Comparison of ENCODE assay signal across 21 cellular contexts in the genomic region with DNA sequence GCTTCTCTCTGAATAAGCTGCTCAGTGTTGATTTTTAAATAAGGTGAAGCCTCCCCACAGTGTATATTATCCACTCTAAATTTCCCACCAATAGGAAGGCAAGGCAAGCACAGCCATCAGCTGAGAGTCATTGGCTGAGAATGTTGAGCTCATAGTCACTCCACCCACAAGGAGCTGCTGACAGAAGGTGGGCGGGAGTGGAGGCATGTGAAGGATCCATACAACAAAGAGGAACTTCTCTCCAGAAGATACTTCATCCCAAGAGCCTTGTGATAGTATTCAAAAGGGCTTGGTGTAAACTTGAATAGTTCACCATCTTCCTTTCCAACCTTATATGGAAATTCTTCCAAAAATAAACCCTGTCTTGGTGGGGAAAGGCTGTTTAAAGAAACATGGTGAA. TPM values are rescaled to one million over a fixed set of nuclear protein-coding genes. Genes with fewer than 3 reads are reported as not detected.
DNase-seq lines count a peak whose midpoint lies in the region; ATAC-seq, FAIRE-seq and TF ChIP-seq lines count a peak whose summit lies in the region.
"Had no signal": no experiment of that assay in that cellular context is flagged by ENCODE, and none has a peak within 500 bp of the region (broad histone marks: within the 10 kb centered on the region; RNA-seq: fewer than 3 reads in every experiment).

No MANE protein-coding gene starts in this region.

- H3K27me3 Mint-ChIP-seq in astrocyte (ENCODE audit: low read depth, unreplicated experiment): no peaks in the 10 kb centered on the region
- H3K27me3 Mint-ChIP-seq: activated CD8-positive, alpha-beta memory T cell treated with anti-CD3 and anti-CD28 coated beads, Interleukin-2, amount 10 ng/mL, durations not matched to agents 7 days and 5 days had no signal

- H3K4me2 ChIP-seq in IMR-90 (ENCODE audit: low read depth, low read length) (no peak overlapping the region), astrocyte (ENCODE audit: low read length) (peak overlapping the region; percentile 19)

- no peak for TF ChIP-seq POLR2A in IMR-90 (IDR thresholded peaks at IDR 0.05; ENCODE audit: low read depth, low read length)

- no peaks in the 10 kb centered on the region for H3K79me2 ChIP-seq in astrocyte (ENCODE audit: insufficient read depth, low read length)

- no peak for TF ChIP-seq RAD21 in IMR-90 (IDR thresholded peaks at IDR 0.05; ENCODE audit: low read length)

- H3K27ac ChIP-seq in IMR-90 (ENCODE audit: insufficient read depth, low read length) (no peak overlapping the region), astrocyte (ENCODE audit: low read depth, low read length) (peak overlapping the region; percentile 44), tibial artery (no peak overlapping the region), kidney (ENCODE audit: low read depth in 2 of 2, low read length in 2 of 2) (no peak overlapping the region)

- no peak overlapping the region for H3K23ac ChIP-seq in IMR-90 (ENCODE audit: low read depth, low read length)

- H3K27me3 ChIP-seq in IMR-90 (ENCODE audit: control insufficient read depth, insufficient read depth, low read length): no peaks in the 10 kb centered on the region
- H3K27me3 ChIP-seq in astrocyte (ENCODE audit: insufficient read depth, low read length): no peaks in the 10 kb centered on the region
- no peaks in the 10 kb centered on the region for H3K27me3 ChIP-seq in tibial artery

- H3K4me1 ChIP-seq in IMR-90 (ENCODE audit: control insufficient read depth, insufficient read depth, low read length): peaks cover 10% of the 10 kb centered on the region
- peaks cover 21% of the 10 kb centered on the region for H3K4me1 ChIP-seq in astrocyte (ENCODE audit: insufficient read depth, low read length)
- no peaks in the 10 kb centered on the region for H3K4me1 ChIP-seq in tibial artery
- no peaks in the 10 kb centered on the region for H3K4me1 ChIP-seq in kidney (ENCODE audit: control insufficient read depth in 1 of 2, insufficient read depth in 1 of 2, low read depth in 1 of 2, low read length in 2 of 2)

- peaks cover 6% of the 10 kb centered on the region for H3K9me3 Mint-ChIP-seq in astrocyte (ENCODE audit: unreplicated experiment)

- no peak overlapping the region for H2AK9ac ChIP-seq in IMR-90 (replicated peaks; ENCODE audit: low read depth, low read length, poor library complexity)

- in situ Hi-C loops in IMR-90 (cut with MboI; ENCODE audit: low sequenced_read_pairs): no loop called here

- peak overlapping the region; percentile 13 to 26; a peak in 1 of 4 replicates for H4K8ac ChIP-seq in IMR-90 (ENCODE audit: low read depth in 2 of 2, low read length in 2 of 2)

- no peak overlapping the region for H3K56ac ChIP-seq in IMR-90 (ENCODE audit: extremely low read depth, insufficient read depth, low read length)

- H3K14ac ChIP-seq in IMR-90 (replicated peaks; ENCODE audit: low read depth, low read length): peak overlapping the region; percentile 37; the same call in 1 of the 2 replicates

- peak overlapping the region; percentile 56; the same call in 1 of the 2 replicates for H4K91ac ChIP-seq in IMR-90 (ENCODE audit: insufficient read depth, low read depth, low read length)

- H3K27ac Mint-ChIP-seq in astrocyte (ENCODE audit: unreplicated experiment): peak overlapping the region; percentile 91
- H3K27ac Mint-ChIP-seq: activated CD8-positive, alpha-beta memory T cell treated with anti-CD3 and anti-CD28 coated beads, Interleukin-2, amount 10 ng/mL, durations not matched to agents 7 days and 5 days had no signal

- dilution Hi-C loops in IMR-90 (cut with HindIII; ENCODE audit: low sequenced_read_pairs, unreplicated experiment): no loop called here

- no peak overlapping the region for H2AK5ac ChIP-seq in IMR-90 (ENCODE audit: low read depth, low read length)

- no peaks in the 10 kb centered on the region for H3K36me3 ChIP-seq in IMR-90 (ENCODE audit: control insufficient read depth, insufficient read depth, low read length)
- H3K36me3 ChIP-seq in astrocyte (ENCODE audit: insufficient read depth, low read length): no peaks in the 10 kb centered on the region
- H3K36me3 ChIP-seq in tibial artery: no peaks in the 10 kb centered on the region
- no peaks in the 10 kb centered on the region for H3K36me3 ChIP-seq in kidney (ENCODE audit: control insufficient read depth in 1 of 2, insufficient read depth in 2 of 2, low read length in 2 of 2)

- ATAC-seq in IMR-90 (ENCODE audit: low read depth): peak; percentile 59
- ATAC-seq: activated CD8-positive, alpha-beta memory T cell treated with anti-CD3 and anti-CD28 coated beads, Interleukin-2, amount 10 ng/mL, durations not matched to agents 7 days and 5 days had no signal

- FAIRE-seq in astrocyte (lab: Jason Lieb, UNC) (no peak), kidney (lab: Jason Lieb, UNC) (no peak)

- H3K9ac ChIP-seq in IMR-90 (ENCODE audit: low read depth, low read length) (no peak overlapping the region), astrocyte (ENCODE audit: low read length) (peak overlapping the region; percentile 16), kidney (ENCODE audit: low read length in 2 of 2) (no peak overlapping the region)

- no peaks in the 10 kb centered on the region for H3K9me1 ChIP-seq in IMR-90 (ENCODE audit: insufficient read depth, low read length)

- no TSS peak for BruUV-seq in IMR-90 (replicated peaks; lab: Mats Ljungman, UMichigan)

- no peak for TF ChIP-seq CTCF in AG10803 (conservative IDR thresholded peaks at IDR 0.05; ENCODE audit: low read length)
- no peak for TF ChIP-seq CTCF in IMR-90 (conservative IDR thresholded peaks at IDR 0.05; ENCODE audit: low read depth, low read length)
- TF ChIP-seq CTCF in astrocyte (IDR thresholded peaks at IDR 0.05; ENCODE audit: insufficient read depth, low read depth, low read length): no peak
- no peak for TF ChIP-seq CTCF in tibial artery (IDR thresholded peaks at IDR 0.05)
- no peak for TF ChIP-seq CTCF in kidney (IDR thresholded peaks at IDR 0.05; ENCODE audit: borderline replicate concordance, extremely low read depth, insufficient read depth)

- H4K5ac ChIP-seq in IMR-90 (ENCODE audit: low read depth, low read length): no peak overlapping the region

- no peak overlapping the region for H3K4me3 ChIP-seq in AG10803 (ENCODE audit: low read length)
- H3K4me3 ChIP-seq in IMR-90 (ENCODE audit: insufficient read depth, low read depth, low read length): no peak overlapping the region
- no peak overlapping the region for H3K4me3 ChIP-seq in astrocyte (ENCODE audit: insufficient read depth, low read depth, low read length)
- H3K4me3 ChIP-seq in tibial artery: no peak overlapping the region
- no peak overlapping the region for H3K4me3 ChIP-seq in kidney (ENCODE audit: low read length in 2 of 2)

- H2BK15ac ChIP-seq in IMR-90 (ENCODE audit: low read depth, low read length): 0 out of 3 replicates have a peak overlapping the region, but pooled peaks have one; percentile 17

- H2AFZ ChIP-seq in IMR-90 (replicated peaks; ENCODE audit: low read length, poor library complexity) (no peak overlapping the region), astrocyte (ENCODE audit: low read depth, low read length) (peak overlapping the region; percentile 38)

- H3K9me3 ChIP-seq in IMR-90 (ENCODE audit: control insufficient read depth, insufficient read depth, low read length): no peaks in the 10 kb centered on the region
- no peaks in the 10 kb centered on the region for H3K9me3 ChIP-seq in astrocyte (ENCODE audit: insufficient read depth, low read depth, low read length)
- peaks cover 0 to 7% (median 0%) of the 10 kb centered on the region in 3 donors for H3K9me3 ChIP-seq in tibial artery
- peaks cover 0 to 5% of the 10 kb centered on the region in 2 donors for H3K9me3 ChIP-seq in kidney (ENCODE audit: control insufficient read depth in 1 of 2, low read length in 2 of 2)

- no peaks in the 10 kb centered on the region for H3K79me1 ChIP-seq in IMR-90 (ENCODE audit: low read depth in 1 of 2, low read length in 2 of 2)

- intact Hi-C loops in IMR-90 (cut with micrococcal nuclease): no loop called here
- intact Hi-C loops in tibial artery (cut with DNase I; ENCODE audit: low total_unique reads): no loop called here
- intact Hi-C loops in kidney (cut with DNase I): no loop called here

- CTCF ChIA-PET in IMR-90 (lab: Yijun Ruan, JAX): no interaction called here

- no peak overlapping the region for H3K4me3 Mint-ChIP-seq in astrocyte (ENCODE audit: unreplicated experiment)
- H3K4me3 Mint-ChIP-seq: activated CD8-positive, alpha-beta memory T cell treated with anti-CD3 and anti-CD28 coated beads, Interleukin-2, amount 10 ng/mL, durations not matched to agents 7 days and 5 days had no signal

- peak overlapping the region; percentile 69; the same call in 1 of the 2 replicates for H2BK120ac ChIP-seq in IMR-90 (ENCODE audit: low read depth, low read length)

- H3K4ac ChIP-seq in IMR-90 (ENCODE audit: low read depth, low read length): peak overlapping the region; percentile 39; the same call in 1 of the 2 replicates

- H3K4me1 Mint-ChIP-seq in astrocyte (ENCODE audit: low read depth, unreplicated experiment): peaks cover 38% of the 10 kb centered on the region
- H3K4me1 Mint-ChIP-seq: activated CD8-positive, alpha-beta memory T cell treated with anti-CD3 and anti-CD28 coated beads, Interleukin-2, amount 10 ng/mL, durations not matched to agents 7 days and 5 days had no signal

- DNase-seq in AG10803 (ENCODE audit: low read depth) (peak; percentile 32), IMR-90 (peak; percentile 78), astrocyte (ENCODE audit: low read depth) (peak; percentile 70), kidney tubule cell (ENCODE audit: low spot score) (peak; percentile 41), tibial artery (no peak), kidney (no peak), LoVo (ENCODE audit: low spot score) (no peak)
- no peak for DNase-seq in stimulated activated naive CD4-positive, alpha-beta T cell (lab: John Stamatoyannopoulos, UW)
- DNase-seq: activated CD4-positive, CD25-positive, alpha-beta regulatory T cell treated with anti-CD3 and anti-CD28 coated beads, Interleukin-2, amount 50 U/mL, for 72 hours; activated CD8-positive, alpha-beta memory T cell treated with anti-CD3 and anti-CD28 coated beads, Interleukin-2, amount 10 ng/mL, durations not matched to agents 7 days and 5 days; activated effector memory CD4-positive, alpha-beta T cell treated with Interleukin-2 at 50 U/mL for 16 hours; amniotic stem cell; COR-L47; KG1; NCI-H146; NCI-H446 treated with DMSO at 0.1 percent for 48 hours; retina; SIG-M5; T-helper 2 cell had no signal

- no CpG with 5 or more reads among the region's 1 CpG for WGBS in IMR-90 (ENCODE audit: extremely low coverage in 2 of 2, insufficient read length in 1 of 2), 2 experiments

- no peak overlapping the region; the same call in 1 of the 2 replicates for H3K18ac ChIP-seq in IMR-90 (ENCODE audit: low read depth, low read length)

- no peaks in the 10 kb centered on the region for H3K36me3 Mint-ChIP-seq in astrocyte (ENCODE audit: low read depth, unreplicated experiment)
- H3K36me3 Mint-ChIP-seq: activated CD8-positive, alpha-beta memory T cell treated with anti-CD3 and anti-CD28 coated beads, Interleukin-2, amount 10 ng/mL, durations not matched to agents 7 days and 5 days had no signal

- peak overlapping the region; percentile 81; the same call in 1 of the 2 replicates for H2BK20ac ChIP-seq in IMR-90 (ENCODE audit: low read depth, low read length)

- H4K20me1 ChIP-seq in IMR-90 (ENCODE audit: insufficient read depth, low read length) (no peaks in the 10 kb centered on the region), astrocyte (ENCODE audit: insufficient read depth, low read length) (no peaks in the 10 kb centered on the region)

- H2BK5ac ChIP-seq in IMR-90 (ENCODE audit: low read depth, low read length, poor library complexity, severe bottlenecking): peak overlapping the region; percentile 30

- POLR2A ChIA-PET in IMR-90 (lab: Charles Lee; ENCODE audit: unreplicated experiment): no interaction called here

RNA-seq across cellular contexts. Expression of a gene that starts 42.8 kb away (rescaled TPM):
- total RNA-seq in IMR-90 (2012; rRNA removed): 0.36 and 0.56 TPM in 2 replicates
- 0.27 and 0.34 TPM in 2 replicates for polyA plus RNA-seq in IMR-90 (2012; rRNA removed)
- 0.17 TPM in 1 of 2 replicates, not detected in the other for polyA plus RNA-seq in IMR-90 (2012; cell fraction: cytosol; rRNA removed)
- polyA plus RNA-seq in IMR-90 (2012; cell fraction: nucleus; rRNA removed; ENCODE audit: low replicate concordance): 0.16 TPM in 1 of 2 replicates, not detected in the other
- 0.93 and 1.3 TPM in 2 replicates for total RNA-seq in astrocyte
- 4.5 TPM for total RNA-seq in kidney
- 2.9 TPM for polyA plus RNA-seq in kidney (ENCODE audit: insufficient read depth, low read depth, low replicate concordance)

RNA-seq across cellular contexts. Expression of a gene that starts 54.0 kb away (rescaled TPM):
- not detected in 2 replicates for total RNA-seq in IMR-90 (2012; rRNA removed)
- not detected in 2 replicates for polyA plus RNA-seq in IMR-90 (2012; rRNA removed)
- not detected in 2 replicates for polyA plus RNA-seq in IMR-90 (2012; cell fraction: cytosol; rRNA removed)
- not detected in 2 replicates for polyA plus RNA-seq in IMR-90 (2012; cell fraction: nucleus; rRNA removed; ENCODE audit: low replicate concordance)
- total RNA-seq in astrocyte: not detected in 2 replicates
- total RNA-seq in kidney: not detected
- not detected for polyA plus RNA-seq in kidney (ENCODE audit: insufficient read depth, low read depth, low replicate concordance)
- total RNA-seq: activated CD8-positive, alpha-beta memory T cell treated with anti-CD3 and anti-CD28 coated beads, Interleukin-2, amount 10 ng/mL, durations not matched to agents 7 days and 5 days; glomerular endothelial cell had no signal
- polyA plus RNA-seq: AG04450 had no signal

Comparison
In these comparisons a context has a peak if more than half of its experiments do, and no peak if none do; other contexts are left out.
1. DNase-seq: peak in AG10803 (single experiment), IMR-90 (single experiment), astrocyte (single experiment) and kidney tubule cell (single experiment); none in tibial artery (0 of 2), stimulated activated naive CD4-positive, alpha-beta T cell (0 of 6), kidney (single experiment) and LoVo (single experiment).